Comparison of ENCODE assay signal across 12 cellular contexts in the genomic region with DNA sequence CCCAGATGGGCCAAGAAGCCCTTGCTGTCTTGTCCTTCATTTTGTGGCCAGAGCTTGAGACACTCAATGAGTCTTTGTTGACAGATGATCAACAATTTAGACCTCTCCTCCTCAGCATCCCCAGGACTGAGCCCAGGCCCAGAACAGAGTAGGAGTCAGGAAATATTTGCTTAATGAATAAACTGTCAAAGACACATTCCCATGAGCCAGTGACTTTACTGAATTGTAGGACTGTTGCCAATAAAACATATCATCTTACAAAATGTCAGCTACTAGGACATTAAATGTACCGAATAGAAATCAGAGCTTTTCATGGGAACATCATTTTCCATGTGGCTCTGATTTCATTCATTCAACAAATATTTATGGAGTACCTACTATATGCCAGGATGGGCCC. TPM values are rescaled to one million over a fixed set of nuclear protein-coding genes. Genes with fewer than 3 reads are reported as not detected.
A peak's percentile ranks its signal among the peaks of the same experiment; 100 is the strongest.
DNase-seq lines count a peak whose midpoint lies in the region; ATAC-seq and TF ChIP-seq lines count a peak whose summit lies in the region.
"Had no signal": no experiment of that assay in that cellular context is flagged by ENCODE, and none has a peak within 500 bp of the region (broad histone marks: within the 10 kb centered on the region; RNA-seq: fewer than 3 reads in every experiment).

No MANE protein-coding gene starts in this region.

- H3K27me3 Mint-ChIP-seq in activated CD8-positive, alpha-beta T cell treated with anti-CD3 and anti-CD28 coated beads, Interleukin-2, amount 10 ng/mL, durations not matched to agents 7 days and 5 days (ENCODE audit: low read depth), result no peaks in the 10 kb centered on the region
- H3K27me3 Mint-ChIP-seq in activated CD8-positive, alpha-beta T cell treated with anti-CD3 and anti-CD28 coated beads for 36 hours, result no peaks in the 10 kb centered on the region
- no peaks in the 10 kb centered on the region for H3K27me3 Mint-ChIP-seq in activated T-helper 17 cell treated with anti-CD3 and anti-CD28 coated beads, Interleukin-2, amount 50 U/mL, for 72 hours

- H3K27ac ChIP-seq in esophagus muscularis mucosa (replicated peaks in 1 of 4), result peak overlapping the region; percentile 10 to 69 (median 61)
- H3K27ac ChIP-seq in ovary, result no peak overlapping the region
- H3K27ac ChIP-seq: colonic mucosa had no signal

- no peak for TF ChIP-seq EP300 in esophagus muscularis mucosa (IDR thresholded peaks at IDR 0.05)
- TF ChIP-seq EP300 in ovary (IDR thresholded peaks at IDR 0.05), result no peak

- peaks cover 33% of the 10 kb centered on the region for H3K36me3 Mint-ChIP-seq in activated CD8-positive, alpha-beta T cell treated with anti-CD3 and anti-CD28 coated beads, Interleukin-2, amount 10 ng/mL, durations not matched to agents 7 days and 5 days (ENCODE audit: low read depth)
- peaks cover 38% of the 10 kb centered on the region for H3K36me3 Mint-ChIP-seq in activated CD8-positive, alpha-beta T cell treated with anti-CD3 and anti-CD28 coated beads for 36 hours (ENCODE audit: low read depth)
- peaks cover 68% of the 10 kb centered on the region for H3K36me3 Mint-ChIP-seq in activated T-helper 17 cell treated with anti-CD3 and anti-CD28 coated beads, Interleukin-2, amount 50 U/mL, for 72 hours (ENCODE audit: low read depth)

- peaks cover 30 to 39% (median 34%) of the 10 kb centered on the region in 4 donors for H3K36me3 ChIP-seq in esophagus muscularis mucosa
- H3K36me3 ChIP-seq in ovary, result no peaks in the 10 kb centered on the region

- H3K27ac Mint-ChIP-seq in activated CD8-positive, alpha-beta T cell treated with anti-CD3 and anti-CD28 coated beads, Interleukin-2, amount 10 ng/mL, durations not matched to agents 7 days and 5 days, result peak overlapping the region; percentile 34
- H3K27ac Mint-ChIP-seq in activated CD8-positive, alpha-beta T cell treated with anti-CD3 and anti-CD28 coated beads for 36 hours, result no peak overlapping the region
- no peak overlapping the region for H3K27ac Mint-ChIP-seq in activated T-helper 17 cell treated with anti-CD3 and anti-CD28 coated beads, Interleukin-2, amount 50 U/mL, for 72 hours

- H3K4me1 Mint-ChIP-seq in activated CD8-positive, alpha-beta T cell treated with anti-CD3 and anti-CD28 coated beads, Interleukin-2, amount 10 ng/mL, durations not matched to agents 7 days and 5 days (ENCODE audit: low read depth), result peaks cover 36% of the 10 kb centered on the region
- peaks cover 39% of the 10 kb centered on the region for H3K4me1 Mint-ChIP-seq in activated CD8-positive, alpha-beta T cell treated with anti-CD3 and anti-CD28 coated beads for 36 hours (ENCODE audit: low read depth)
- H3K4me1 Mint-ChIP-seq in activated T-helper 17 cell treated with anti-CD3 and anti-CD28 coated beads, Interleukin-2, amount 50 U/mL, for 72 hours, result peaks cover 26% of the 10 kb centered on the region

- CTCF ChIA-PET in activated CD8-positive, alpha-beta T cell treated with anti-CD3 and anti-CD28 coated beads, Interleukin-2, amount 10 ng/mL, durations not matched to agents 7 days and 5 days (lab: Charles Lee), result interaction anchor here (1.0 to 3.1 kb wide), 8 partner anchors 8 to 585 kb away, joined by 3 to 13 read pairs (median 4); partner anchors contain the start of gene VDAC1
- CTCF ChIA-PET in activated CD8-positive, alpha-beta T cell treated with anti-CD3 and anti-CD28 coated beads for 36 hours (lab: Charles Lee), result interaction anchor here (0.9 to 2.1 kb wide), 6 partner anchors 10 to 905 kb away, joined by 3 to 6 read pairs (median 4); no protein-coding TSS in a partner anchor

- intact Hi-C loops in activated CD8-positive, alpha-beta T cell treated with anti-CD3 and anti-CD28 coated beads for 36 hours (cut with micrococcal nuclease), result no loop called here
- intact Hi-C loops in esophagus muscularis mucosa (cut with DNase I) (no loop called here), ovary (cut with DNase I) (no loop called here)

- POLR2A ChIA-PET in activated CD8-positive, alpha-beta T cell treated with anti-CD3 and anti-CD28 coated beads, Interleukin-2, amount 10 ng/mL, durations not matched to agents 7 days and 5 days (lab: Charles Lee), result no interaction called here
- POLR2A ChIA-PET in activated CD8-positive, alpha-beta T cell treated with anti-CD3 and anti-CD28 coated beads for 36 hours (lab: Charles Lee), result interaction anchor here (0.8 to 1.2 kb wide), 6 partner anchors 9 to 184 kb away, joined by 3 to 7 read pairs (median 3); partner anchors contain the start of gene SKP1

- no peaks in the 10 kb centered on the region for H3K9me3 Mint-ChIP-seq in activated CD8-positive, alpha-beta T cell treated with anti-CD3 and anti-CD28 coated beads, Interleukin-2, amount 10 ng/mL, durations not matched to agents 7 days and 5 days (ENCODE audit: insufficient read depth)
- H3K9me3 Mint-ChIP-seq in activated CD8-positive, alpha-beta T cell treated with anti-CD3 and anti-CD28 coated beads for 36 hours, result no peaks in the 10 kb centered on the region
- H3K9me3 Mint-ChIP-seq in activated T-helper 17 cell treated with anti-CD3 and anti-CD28 coated beads, Interleukin-2, amount 50 U/mL, for 72 hours, result no peaks in the 10 kb centered on the region
- H3K9me3 Mint-ChIP-seq: neural crest cell had no signal

- TF ChIP-seq CTCF in activated CD8-positive, alpha-beta T cell treated with anti-CD3 and anti-CD28 coated beads for 36 hours (IDR thresholded peaks at IDR 0.05), result no peak
- no peak for TF ChIP-seq CTCF in esophagus muscularis mucosa (IDR thresholded peaks at IDR 0.05)
- TF ChIP-seq CTCF in ovary (IDR thresholded peaks at IDR 0.05), result no peak

- no peak for TF ChIP-seq POLR2A in esophagus muscularis mucosa (IDR thresholded peaks at IDR 0.05; ENCODE audit: low read depth)
- no peak for TF ChIP-seq POLR2A in ovary (IDR thresholded peaks at IDR 0.05)

- ATAC-seq in activated CD8-positive, alpha-beta T cell treated with anti-CD3 and anti-CD28 coated beads, Interleukin-2, amount 10 ng/mL, durations not matched to agents 7 days and 5 days, result no peak
- ATAC-seq in activated CD8-positive, alpha-beta T cell treated with anti-CD3 and anti-CD28 coated beads for 36 hours, result no peak
- no peak for ATAC-seq in activated T-helper 17 cell treated with anti-CD3 and anti-CD28 coated beads, Interleukin-2, amount 50 U/mL, for 72 hours (replicated peaks)
- no peak for ATAC-seq in HG03521 (IDR thresholded peaks at IDR 0.05; ENCODE audit: unreplicated experiment)

- 32% methylated on average over 1 of the region's 1 CpG for WGBS in esophagus muscularis mucosa
- WGBS in ovary, 3 donors, result 57 to 68% (median 63%) methylated on average over 1 of the region's 1 CpG

- H3K4me3 ChIP-seq in esophagus muscularis mucosa (no peak overlapping the region), skeletal muscle cell (ENCODE audit: low read depth, low read length) (no peak overlapping the region), ovary (no peak overlapping the region)
- H3K4me3 ChIP-seq: colonic mucosa had no signal

- DNase-seq in activated CD8-positive, alpha-beta T cell treated with anti-CD3 and anti-CD28 coated beads, Interleukin-2, amount 10 ng/mL, durations not matched to agents 7 days and 5 days, result no peak
- DNase-seq in activated CD8-positive, alpha-beta T cell treated with anti-CD3 and anti-CD28 coated beads for 36 hours, result no peak
- DNase-seq in NCI-H69 (lab: John Stamatoyannopoulos, UW) (peak; percentile 35), esophagus muscularis mucosa (ENCODE audit: extremely low spot score) (no peak), skeletal muscle cell (ENCODE audit: low read depth) (peak; percentile 36), ovary (no peak)
- DNase-seq: colonic mucosa; NCI-H748 treated with DMSO at 0.1 percent for 48 hours; stimulated activated CD4-positive, alpha-beta T cell treated with anti-CD3 and anti-CD28 coated beads, Interleukin-2, amount 100 ng/mL, for 48 hours had no signal

- H3K4me3 Mint-ChIP-seq in activated CD8-positive, alpha-beta T cell treated with anti-CD3 and anti-CD28 coated beads, Interleukin-2, amount 10 ng/mL, durations not matched to agents 7 days and 5 days, result no peak overlapping the region
- no peak overlapping the region for H3K4me3 Mint-ChIP-seq in activated CD8-positive, alpha-beta T cell treated with anti-CD3 and anti-CD28 coated beads for 36 hours
- H3K4me3 Mint-ChIP-seq in activated T-helper 17 cell treated with anti-CD3 and anti-CD28 coated beads, Interleukin-2, amount 50 U/mL, for 72 hours, result no peak overlapping the region
- H3K4me3 Mint-ChIP-seq: neural crest cell had no signal

- peaks cover 54 to 73% (median 68%) of the 10 kb centered on the region in 4 donors for H3K4me1 ChIP-seq in esophagus muscularis mucosa
- H3K4me1 ChIP-seq in ovary (ENCODE audit: insufficient read depth), result peaks cover 16% of the 10 kb centered on the region

- no peaks in the 10 kb centered on the region for H3K9me3 ChIP-seq in esophagus muscularis mucosa
- H3K9me3 ChIP-seq in ovary, result no peaks in the 10 kb centered on the region
- H3K9me3 ChIP-seq: colonic mucosa had no signal

- H3K27me3 ChIP-seq in esophagus muscularis mucosa (no peaks in the 10 kb centered on the region), ovary (no peaks in the 10 kb centered on the region)
- H3K27me3 ChIP-seq: colonic mucosa had no signal

RNA-seq across cellular contexts. Expression of gene VDAC1, which starts 11.6 kb away (rescaled TPM):
- 100 to 1,000 TPM; 250 to 259 TPM for total RNA-seq in activated CD8-positive, alpha-beta T cell treated with anti-CD3 and anti-CD28 coated beads, Interleukin-2, amount 10 ng/mL, durations not matched to agents 7 days and 5 days
- 100 to 1,000 TPM; 481 to 484 TPM for total RNA-seq in activated CD8-positive, alpha-beta T cell treated with anti-CD3 and anti-CD28 coated beads for 36 hours
- total RNA-seq in esophagus muscularis mucosa, result 100 to 1,000 TPM; 113 to 125 (median 118) TPM
- 10 to 100 TPM; 41.1 to 95.1 (median 89.9) TPM for total RNA-seq in ovary
- polyA plus RNA-seq in ovary, result 100 to 1,000 TPM in 1 of 2 donors, 10 to 100 TPM in 1; 50.0 to 171 TPM
- 100 to 1,000 TPM; 334 to 423 TPM for total RNA-seq in activated T-helper 17 cell treated with anti-CD3 and anti-CD28 coated beads, Interleukin-2, amount 50 U/mL, for 72 hours

RNA-seq across cellular contexts. Expression of gene C5orf15, which starts 24.7 kb away (rescaled TPM):
- total RNA-seq in activated CD8-positive, alpha-beta T cell treated with anti-CD3 and anti-CD28 coated beads, Interleukin-2, amount 10 ng/mL, durations not matched to agents 7 days and 5 days, result 10 to 100 TPM; 19.2 to 21.3 TPM
- total RNA-seq in activated CD8-positive, alpha-beta T cell treated with anti-CD3 and anti-CD28 coated beads for 36 hours, result 10 to 100 TPM; 27.4 to 30.8 TPM
- total RNA-seq in esophagus muscularis mucosa, result 10 to 100 TPM; 20.3 to 26.1 (median 22.2) TPM
- total RNA-seq in ovary, result 10 to 100 TPM; 26.9 to 62.2 (median 33.4) TPM
- polyA plus RNA-seq in ovary, result 100 to 1,000 TPM in 1 of 2 donors, 10 to 100 TPM in 1; 46.0 to 102 TPM
- total RNA-seq in activated T-helper 17 cell treated with anti-CD3 and anti-CD28 coated beads, Interleukin-2, amount 50 U/mL, for 72 hours, result 10 to 100 TPM; 17.9 to 36.8 TPM

Comparison
In these comparisons a context has a peak if more than half of its experiments do, and no peak if none do; other contexts are left out.
1. DNase-seq: peak in NCI-H69 (single experiment) and skeletal muscle cell (single experiment); none in activated CD8-positive, alpha-beta T cell treated with anti-CD3 and anti-CD28 coated beads, Interleukin-2, amount 10 ng/mL, durations not matched to agents 7 days and 5 days (single experiment), activated CD8-positive, alpha-beta T cell treated with anti-CD3 and anti-CD28 coated beads for 36 hours (single experiment), esophagus muscularis mucosa (single experiment) and ovary (0 of 5).
2. H3K27ac ChIP-seq: peak in esophagus muscularis mucosa (4 of 4); none in ovary (0 of 2).